In genomic region chr5:140298183-140298601, GRCh38 we compare ENCODE assay signal across 9 cellular contexts. TPM values are rescaled to one million over a fixed set of nuclear protein-coding genes. Genes with fewer than 3 reads are reported as not detected.
DNase-seq lines count a peak whose midpoint lies in the region; ATAC-seq and TF ChIP-seq lines count a peak whose summit lies in the region.
"Had no signal": no experiment of that assay in that cellular context is flagged by ENCODE, and none has a peak within 500 bp of the region (broad histone marks: within the 10 kb centered on the region; RNA-seq: fewer than 3 reads in every experiment).

No MANE protein-coding gene starts in this region.

- peak in 1 of 2 experiments; percentile 21; a peak in 1 of 4 replicates for TF ChIP-seq EP300 in SK-N-SH (IDR thresholded peaks at IDR 0.05; ENCODE audit: borderline replicate concordance in 1 of 2, low read depth in 1 of 2, low read length in 1 of 2)

- H3K36me3 ChIP-seq in SK-N-SH (replicated peaks in 1 of 2; ENCODE audit: control insufficient read depth in 1 of 2, insufficient read depth in 2 of 2, low read length in 1 of 2) (peaks cover 3 to 15% of the 10 kb centered on the region in 2 experiments), skeletal muscle tissue (ENCODE audit: control insufficient read depth in 3 of 3, insufficient read depth in 3 of 3, low read length in 3 of 3) (peaks cover 0 to 10% (median 6%) of the 10 kb centered on the region in 3 donors), BE2C (peaks cover 5% of the 10 kb centered on the region; the same call in 1 of the 2 replicates)

- H3K9me3 ChIP-seq in SK-N-SH (no peaks in the 10 kb centered on the region), skeletal muscle tissue (ENCODE audit: control insufficient read depth in 3 of 3, low read length in 3 of 3) (no peaks in the 10 kb centered on the region), BE2C (no peaks in the 10 kb centered on the region)

- peaks cover 81% of the 10 kb centered on the region for H3K79me2 ChIP-seq in SK-N-SH (ENCODE audit: insufficient read depth)

- no peak overlapping the region for H2AFZ ChIP-seq in SK-N-SH (ENCODE audit: low read depth)

- peak overlapping the region; percentile 59 for H3K4me2 ChIP-seq in SK-N-SH

- peaks cover 4% of the 10 kb centered on the region; the same call in 1 of the 2 replicates for H4K20me1 ChIP-seq in SK-N-SH (ENCODE audit: insufficient read depth)

- H3K4me1 ChIP-seq in SK-N-SH (ENCODE audit: control insufficient read depth in 1 of 2, insufficient read depth in 2 of 2, low read depth in 1 of 2, low read length in 1 of 2) (peaks cover 3 to 61% of the 10 kb centered on the region in 2 experiments; a peak in 3 of 4 replicates), skeletal muscle tissue (ENCODE audit: control insufficient read depth in 3 of 3, insufficient read depth in 3 of 3, low read length in 3 of 3) (peaks cover 23 to 41% (median 35%) of the 10 kb centered on the region in 3 donors), BE2C (peaks cover 21% of the 10 kb centered on the region)

- H3F3A ChIP-seq in SK-N-SH (replicated peaks; ENCODE audit: insufficient read depth) = peaks cover 49% of the 10 kb centered on the region

- TF ChIP-seq CTCF in SK-N-SH (IDR thresholded peaks at IDR 0.05) = no peak
- no peak for TF ChIP-seq CTCF in fibroblast of pulmonary artery (IDR thresholded peaks at IDR 0.05; ENCODE audit: low read length, missing control alignments)
- TF ChIP-seq CTCF in BE2C (IDR thresholded peaks at IDR 0.05; ENCODE audit: low read depth, low read length) = no peak

- H3K9ac ChIP-seq in SK-N-SH (peak overlapping the region; percentile 51; the same call in 1 of the 2 replicates), skeletal muscle tissue (ENCODE audit: low read depth in 1 of 3, low read length in 3 of 3) (no peak overlapping the region)

- H3K4me3 ChIP-seq in SK-N-SH (ENCODE audit: low read depth in 2 of 2, low read length in 1 of 2) = no peak overlapping the region
- H3K4me3 ChIP-seq in fibroblast of pulmonary artery (replicated peaks; ENCODE audit: low read depth, low read length) = no peak overlapping the region
- no peak overlapping the region for H3K4me3 ChIP-seq in skeletal muscle tissue (ENCODE audit: low read length in 3 of 3)
- H3K4me3 ChIP-seq in BE2C (ENCODE audit: low read depth, low read length) = no peak overlapping the region

- peak; percentile 84 for DNase-seq in HCEC 1CT
- no peak for DNase-seq in SK-N-SH
- peak; percentile 58 for DNase-seq in fibroblast of pulmonary artery (ENCODE audit: low read depth)
- no peak for DNase-seq in BE2C
- no peak for DNase-seq in NCI-H748 (lab: John Stamatoyannopoulos, UW; ENCODE audit: unreplicated experiment)
- DNase-seq: islet precursor cell, NCI-H748 treated with DMSO at 0.1 percent for 48 hours had no signal

- no peaks in the 10 kb centered on the region for H3K27me3 ChIP-seq in SK-N-SH (ENCODE audit: insufficient read depth)
- H3K27me3 ChIP-seq in skeletal muscle tissue (ENCODE audit: control insufficient read depth in 3 of 3, insufficient read depth in 3 of 3, low read length in 3 of 3) = no peaks in the 10 kb centered on the region
- no peaks in the 10 kb centered on the region for H3K27me3 ChIP-seq in BE2C

- CTCF ChIA-PET in SK-N-SH (lab: Yijun Ruan, JAX) = interaction anchor here (1.2 kb wide), 1 partner anchor 48 kb away, joined by 5 read pairs; the partner anchor contains the start of gene HBEGF

- POLR2A ChIA-PET in SK-N-SH (lab: Yijun Ruan, JAX) = no interaction called here

- peak overlapping the region in 1 of 2 experiments; percentile 96; a peak in 3 of 4 replicates for H3K27ac ChIP-seq in SK-N-SH (ENCODE audit: low read depth in 2 of 2, low read length in 1 of 2)
- H3K27ac ChIP-seq in skeletal muscle tissue (ENCODE audit: low read depth, low read length) = peak overlapping the region; percentile 78

- no peak for ATAC-seq in GM19023 (IDR thresholded peaks at IDR 0.05; ENCODE audit: unreplicated experiment)

- TF ChIP-seq RAD21 in SK-N-SH (IDR thresholded peaks at IDR 0.05; ENCODE audit: low read length) = no peak

- no peaks in the 10 kb centered on the region for H3K9me2 ChIP-seq in SK-N-SH

- 5% methylated on average over 1 of the region's 1 CpG for WGBS in SK-N-SH (ENCODE audit: low lambda C conversion rate)

TF ChIP-seq in SK-N-SH, 30 proteins besides CTCF, POLR2A, EP300 and RAD21:
- 0 out of 2 replicates have a peak, but pooled peaks have one; percentile 14 for TF ChIP-seq ZBTB33 (IDR thresholded peaks at IDR 0.05; ENCODE audit: borderline replicate concordance, low read depth)
- peak; percentile 65 for TF ChIP-seq JUND (IDR thresholded peaks at IDR 0.05)
- TF ChIP-seq NFIC (IDR thresholded peaks at IDR 0.05; ENCODE audit: borderline replicate concordance) = no peak; the same call in 1 of the 2 replicates
- TF ChIP-seq FOSL2 (IDR thresholded peaks at IDR 0.05; ENCODE audit: borderline replicate concordance, low read depth) = peak; percentile 46; the same call in 1 of the 2 replicates
- TF ChIP-seq SIN3A (IDR thresholded peaks at IDR 0.05; ENCODE audit: borderline replicate concordance, low read depth, low read length) = no peak
- TF ChIP-seq TEAD4 (IDR thresholded peaks at IDR 0.05; ENCODE audit: borderline replicate concordance, insufficient read depth) = peak; percentile 48; the same call in 1 of the 2 replicates
- TF ChIP-seq TCF12 (IDR thresholded peaks at IDR 0.05) = peak; percentile 70
- TF ChIP-seq RXRA (IDR thresholded peaks at IDR 0.05; ENCODE audit: borderline replicate concordance, low read depth) = peak; percentile 78
- TF ChIP-seq RCOR1 (IDR thresholded peaks at IDR 0.05; ENCODE audit: low read length) = no peak
- TF ChIP-seq, protein P1, sequence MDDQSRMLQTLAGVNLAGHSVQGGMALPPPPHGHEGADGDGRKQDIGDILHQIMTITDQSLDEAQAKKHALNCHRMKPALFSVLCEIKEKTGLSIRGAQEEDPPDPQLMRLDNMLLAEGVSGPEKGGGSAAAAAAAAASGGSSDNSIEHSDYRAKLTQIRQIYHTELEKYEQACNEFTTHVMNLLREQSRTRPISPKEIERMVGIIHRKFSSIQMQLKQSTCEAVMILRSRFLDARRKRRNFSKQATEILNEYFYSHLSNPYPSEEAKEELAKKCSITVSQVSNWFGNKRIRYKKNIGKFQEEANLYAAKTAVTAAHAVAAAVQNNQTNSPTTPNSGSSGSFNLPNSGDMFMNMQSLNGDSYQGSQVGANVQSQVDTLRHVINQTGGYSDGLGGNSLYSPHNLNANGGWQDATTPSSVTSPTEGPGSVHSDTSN (IDR thresholded peaks at IDR 0.05) = peak; percentile 76

RNA-seq across cellular contexts. Expression of gene PFDN1, which starts 4.7 kb away (rescaled TPM):
- polyA plus RNA-seq in SK-N-SH (2012; rRNA removed) = 55.2 and 63.6 TPM in 2 replicates
- polyA plus RNA-seq in SK-N-SH (2012; cell fraction: cytosol; rRNA removed) = 78.2 and 78.4 TPM in 2 replicates
- 31.6 and 34.6 TPM in 2 replicates for polyA plus RNA-seq in SK-N-SH (2012; cell fraction: nucleus; rRNA removed)
- 34.4 TPM for total RNA-seq in skeletal muscle tissue
- 99.7 TPM for polyA plus RNA-seq in BE2C (2012; ENCODE audit: insufficient read depth, insufficient read length, low read depth)

RNA-seq across cellular contexts. Expression of gene HBEGF, which starts 48.2 kb away (rescaled TPM):
- 56.2 and 59.8 TPM in 2 replicates for polyA plus RNA-seq in SK-N-SH (2012; rRNA removed)
- polyA plus RNA-seq in SK-N-SH (2012; cell fraction: cytosol; rRNA removed) = 39.3 and 56.3 TPM in 2 replicates
- 73.4 and 106 TPM in 2 replicates for polyA plus RNA-seq in SK-N-SH (2012; cell fraction: nucleus; rRNA removed)
- total RNA-seq in skeletal muscle tissue = 11.0 TPM
- polyA plus RNA-seq in BE2C (2012; ENCODE audit: insufficient read depth, insufficient read length, low read depth) = 9.8 TPM

Comparison
In these comparisons a context has a peak if more than half of its experiments do, and no peak if none do; other contexts are left out.
1. DNase-seq: peak in HCEC 1CT (single experiment) and fibroblast of pulmonary artery (single experiment); none in SK-N-SH (single experiment), BE2C (single experiment) and NCI-H748 (single experiment).